8 cellular contexts compared by ENCODE assay signal in the genomic region with DNA sequence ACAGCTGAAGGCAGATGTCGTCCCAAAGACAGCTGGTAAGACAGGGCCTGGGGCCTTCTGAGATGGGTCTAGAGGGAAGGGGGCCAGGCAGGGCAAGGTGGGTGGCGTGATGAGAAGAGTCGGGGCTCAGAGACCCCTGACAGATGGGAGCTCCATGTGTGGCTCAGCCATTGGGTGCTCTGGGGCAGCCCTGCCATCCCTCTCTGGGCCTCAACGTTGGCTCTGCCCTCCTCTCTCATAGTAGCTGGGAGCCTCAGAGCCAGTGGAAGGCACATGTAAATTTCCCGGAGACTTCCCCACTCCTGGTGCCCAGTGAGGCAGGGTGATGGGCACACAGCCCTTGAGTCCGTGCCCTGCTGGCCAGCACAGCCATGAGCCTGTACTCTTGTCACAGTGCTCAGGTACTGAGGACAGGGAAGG. TPM values are rescaled to one million over a fixed set of nuclear protein-coding genes. Genes with fewer than 3 reads are reported as not detected.
DNase-seq lines count a peak whose midpoint lies in the region; ATAC-seq and TF ChIP-seq lines count a peak whose summit lies in the region.

No MANE protein-coding gene starts in this region.

- no peak for TF ChIP-seq POLR2A in HCT116 (IDR thresholded peaks at IDR 0.05; ENCODE audit: borderline replicate concordance, extremely low read depth, insufficient read depth, insufficient read length)

- DNase-seq in HCT116 (ENCODE audit: low read depth, low spot score) (no peak), SJCRH30 (no peak), RPMI8226 (no peak), iPS-NIHi11 (ENCODE audit: low spot score) (no peak), HEK293T (ENCODE audit: extremely low spot score) (no peak)

- H3K4me1 Mint-ChIP-seq in brain = peaks cover 35% of the 10 kb centered on the region

- intact Hi-C loops in HCT116 (cut with micrococcal nuclease) = no loop called here

- TF ChIP-seq CTCF in HCT116 (IDR thresholded peaks at IDR 0.05 in 2 of 3, conservative IDR thresholded peaks at IDR 0.05 in 1 of 3; ENCODE audit: borderline replicate concordance in 1 of 3, insufficient read depth in 1 of 3, low read depth in 2 of 3, low read length in 2 of 3) = no peak
- TF ChIP-seq CTCF in brain (conservative IDR thresholded peaks at IDR 0.05) = no peak

- peaks cover 47% of the 10 kb centered on the region for H3K36me3 Mint-ChIP-seq in brain

- no TSS peak for BruUV-seq in HCT116 (replicated peaks; lab: Mats Ljungman, UMichigan)

- ATAC-seq in HCT116 = no peak

- H3K27ac ChIP-seq in ACC112 (ENCODE audit: low read depth, low read length) (peak overlapping the region; percentile 80; the same call in 1 of the 2 replicates), HCT116 (ENCODE audit: low read depth, low read length) (no peak overlapping the region; the same call in 1 of the 2 replicates), muscle layer of duodenum (ENCODE audit: low read length) (no peak overlapping the region), SJCRH30 (no peak overlapping the region)

- H3K4me2 ChIP-seq in HCT116 (ENCODE audit: low read length) = peak overlapping the region; percentile 97

- no peaks in the 10 kb centered on the region for H3K9me2 ChIP-seq in HCT116 (ENCODE audit: insufficient read depth)

- no peaks in the 10 kb centered on the region for H3K9me3 ChIP-seq in HCT116 (ENCODE audit: control insufficient read depth in 1 of 2, insufficient read depth in 1 of 2, low read depth in 1 of 2, low read length in 2 of 2)
- H3K9me3 ChIP-seq in muscle layer of duodenum (ENCODE audit: control insufficient read depth in 1 of 2, low read length in 2 of 2) = no peaks in the 10 kb centered on the region
- no peaks in the 10 kb centered on the region for H3K9me3 ChIP-seq in SJCRH30 (replicated peaks)

- H3K4me1 ChIP-seq in ACC112 (ENCODE audit: control insufficient read depth, insufficient read depth, low read length, unreplicated experiment) (peaks cover 24% of the 10 kb centered on the region), HCT116 (ENCODE audit: control insufficient read depth in 1 of 2, insufficient read depth in 2 of 2, low read length in 2 of 2) (peaks cover 7 to 25% of the 10 kb centered on the region in 2 experiments; a peak in 3 of 4 replicates), muscle layer of duodenum (ENCODE audit: control insufficient read depth in 1 of 2, insufficient read depth in 2 of 2, low read length in 2 of 2) (peaks cover 6 to 20% of the 10 kb centered on the region in 2 donors), SJCRH30 (peaks cover 11% of the 10 kb centered on the region; the same call in 1 of the 2 replicates)

- H3K27me3 Mint-ChIP-seq in brain = peaks cover 6% of the 10 kb centered on the region

- peak overlapping the region in 4 of 5 experiments; percentile 36 to 83 (median 65) for H3K27ac Mint-ChIP-seq in brain

- CTCF ChIA-PET in HCT116 (lab: Charles Lee) (no interaction called here), HEK293T (lab: Yijun Ruan, JAX) (no interaction called here)

- RAD21 ChIA-PET in HCT116 (lab: Charles Lee; ENCODE audit: low non-redundant PET in 1 of 2, low total read pairs in 2 of 2, uncharacterized antibody in 2 of 2, unreplicated experiment in 2 of 2) = no interaction called here

- no peak overlapping the region for H2AFZ ChIP-seq in ACC112 (ENCODE audit: low read length, unreplicated experiment)
- H2AFZ ChIP-seq in HCT116 (ENCODE audit: low read depth, low read length, poor library complexity, severe bottlenecking) = no peak overlapping the region

- no peak for TF ChIP-seq RAD21 in HCT116 (IDR thresholded peaks at IDR 0.05; ENCODE audit: low read depth)

- no peaks in the 10 kb centered on the region for H3K27me3 ChIP-seq in ACC112 (ENCODE audit: insufficient read depth, low read length)
- H3K27me3 ChIP-seq in HCT116 (ENCODE audit: insufficient read depth, low read length) = no peaks in the 10 kb centered on the region
- H3K27me3 ChIP-seq in muscle layer of duodenum (ENCODE audit: low read depth, low read length) = no peaks in the 10 kb centered on the region
- H3K27me3 ChIP-seq in SJCRH30 = no peaks in the 10 kb centered on the region

- H3K36me3 ChIP-seq in ACC112 (ENCODE audit: insufficient read depth, low read length) (peaks cover 50% of the 10 kb centered on the region), HCT116 (ENCODE audit: control insufficient read depth in 1 of 2, insufficient read depth in 2 of 2, low read length in 2 of 2) (peaks cover 31 to 55% of the 10 kb centered on the region in 2 experiments), muscle layer of duodenum (ENCODE audit: control insufficient read depth in 1 of 2, insufficient read depth in 2 of 2, low read length in 2 of 2) (peaks cover 45 to 47% of the 10 kb centered on the region in 2 donors), SJCRH30 (peaks cover 52% of the 10 kb centered on the region)

- POLR2A ChIA-PET in HCT116 (lab: Charles Lee) = no interaction called here
- POLR2A ChIA-PET in HEK293T (lab: Yijun Ruan, JAX) = interaction anchor here (2.0 kb wide), 1 partner anchor 9 kb away, joined by 7 read pairs; no protein-coding TSS in a partner anchor

- peak overlapping the region; percentile 85 to 90 (median 85) for H3K4me3 Mint-ChIP-seq in brain

- peaks cover 12% of the 10 kb centered on the region; the same call in 1 of the 2 replicates for H4K20me1 ChIP-seq in HCT116 (ENCODE audit: insufficient read depth)

- H3K9me3 Mint-ChIP-seq in brain = peaks cover 0 to 4% (median 0%) of the 10 kb centered on the region in 5 experiments

- H3K4me3 ChIP-seq in ACC112 (ENCODE audit: low read depth, low read length) (peak overlapping the region; percentile 98), HCT116 (replicated peaks in 1 of 2; ENCODE audit: low read depth in 1 of 2, low read length in 2 of 2) (peak overlapping the region; percentile 85 to 99), muscle layer of duodenum (ENCODE audit: low read depth in 1 of 2, low read length in 2 of 2) (peak overlapping the region; percentile 66 to 84), SJCRH30 (no peak overlapping the region)

- H3K79me2 ChIP-seq in ACC112 (ENCODE audit: control insufficient read depth, insufficient read depth, low read length, unreplicated experiment) (peaks cover 37% of the 10 kb centered on the region), HCT116 (ENCODE audit: insufficient read depth, low read length) (peaks cover 62% of the 10 kb centered on the region)

- peak overlapping the region; percentile 100 for H3K9ac ChIP-seq in HCT116 (ENCODE audit: low read length)

TF ChIP-seq in HCT116, 20 proteins besides CTCF, POLR2A, EP300 and RAD21:
- TF ChIP-seq TCF7L2 (IDR thresholded peaks at IDR 0.05; ENCODE audit: borderline replicate concordance, extremely low read depth, insufficient read depth, insufficient read length) = no peak
- TF ChIP-seq, protein P1, sequence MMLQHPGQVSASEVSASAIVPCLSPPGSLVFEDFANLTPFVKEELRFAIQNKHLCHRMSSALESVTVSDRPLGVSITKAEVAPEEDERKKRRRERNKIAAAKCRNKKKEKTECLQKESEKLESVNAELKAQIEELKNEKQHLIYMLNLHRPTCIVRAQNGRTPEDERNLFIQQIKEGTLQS (IDR thresholded peaks at IDR 0.05) = no peak

TF ChIP-seq in HEK293T, 16 proteins besides CTCF, POLR2A, EP300 and RAD21:
- TF ChIP-seq FOXA1 (IDR thresholded peaks at IDR 0.05) (no peak), BHLHE40 (IDR thresholded peaks at IDR 0.05; ENCODE audit: borderline replicate concordance) (no peak), SP1 (IDR thresholded peaks at IDR 0.05) (no peak)
TF ChIP-seq in HEK293T: peak in this region for 0.

RNA-seq across cellular contexts. Expression of gene PPIF, which starts 1.8 kb away (rescaled TPM):
- 85.0 TPM for total RNA-seq in HCT116 (2021; ENCODE audit: unreplicated experiment)
- polyA plus RNA-seq in HCT116 (2012) = 65.3 and 71.3 TPM in 2 replicates
- 142 TPM for polyA plus RNA-seq in brain (ENCODE audit: insufficient read depth, low read depth, low replicate concordance)
- 98.8 and 103 TPM in 2 replicates for total RNA-seq in SJCRH30 (2014; rRNA removed; shearing (Covaris generic))
